Comparison of ENCODE assay signal across 14 cellular contexts in genomic region chr7:92808006-92808405, GRCh38. TPM values are rescaled to one million over a fixed set of nuclear protein-coding genes. Genes with fewer than 3 reads are reported as not detected.
DNase-seq lines count a peak whose midpoint lies in the region; ATAC-seq and TF ChIP-seq lines count a peak whose summit lies in the region.
"Had no signal": no experiment of that assay in that cellular context is flagged by ENCODE, and none has a peak within 500 bp of the region (broad histone marks: within the 10 kb centered on the region; RNA-seq: fewer than 3 reads in every experiment).

No MANE protein-coding gene starts in this region.

- H3K36me3 ChIP-seq in KMS-11 (ENCODE audit: insufficient read depth) (no peaks in the 10 kb centered on the region; the same call in 1 of the 2 replicates), gastrocnemius medialis (no peaks in the 10 kb centered on the region)
- H3K36me3 ChIP-seq: left lung, sigmoid colon had no signal

- H3K36me3 Mint-ChIP-seq in activated CD4-positive, alpha-beta memory T cell treated with anti-CD3 and anti-CD28 coated beads for 36 hours, result peaks cover 31% of the 10 kb centered on the region

- H3K4me1 Mint-ChIP-seq in activated CD4-positive, alpha-beta memory T cell treated with anti-CD3 and anti-CD28 coated beads for 36 hours (ENCODE audit: low read depth), result peaks cover 70% of the 10 kb centered on the region

- H3K4me3 Mint-ChIP-seq in activated CD4-positive, alpha-beta memory T cell treated with anti-CD3 and anti-CD28 coated beads for 36 hours, result no peak overlapping the region
- H3K4me3 Mint-ChIP-seq: naive thymus-derived CD8-positive, alpha-beta T cell; T-cell had no signal

- peaks cover 96% of the 10 kb centered on the region for H3K79me2 ChIP-seq in KMS-11 (ENCODE audit: insufficient read depth, low read depth)

- H3K9ac ChIP-seq in KMS-11, result peak overlapping the region; percentile 70; the same call in 1 of the 2 replicates

- in situ Hi-C loops in gastrocnemius medialis (cut with MboI; ENCODE audit: low sequenced_read_pairs in 4 of 4), result no loop called here

- H3K4me2 ChIP-seq in KMS-11, result peak overlapping the region; percentile 85

- intact Hi-C loops in activated CD4-positive, alpha-beta memory T cell treated with anti-CD3 and anti-CD28 coated beads for 36 hours (cut with micrococcal nuclease), result loop anchor here (1.0 kb wide), 2 partner anchors 11 to 96 kb away; no protein-coding TSS in a partner anchor
- intact Hi-C loops in posterior vena cava (cut with DNase I) (no loop called here), gastrocnemius medialis (cut with DNase I; ENCODE audit: low total_unique reads) (no loop called here)

- H3K27ac ChIP-seq in KMS-11 (peak overlapping the region; percentile 98), gastrocnemius medialis (no peak overlapping the region)
- H3K27ac ChIP-seq: left lung had no signal

- no peak for ATAC-seq in gastrocnemius medialis
- ATAC-seq: left lung; naive thymus-derived CD8-positive, alpha-beta T cell; T-cell had no signal

- H3K4me1 ChIP-seq in KMS-11 (ENCODE audit: low read depth, poor library complexity, severe bottlenecking) (peaks cover 100% of the 10 kb centered on the region), gastrocnemius medialis (peaks cover 0 to 11% of the 10 kb centered on the region in 2 donors)

- H3K4me3 ChIP-seq in KMS-11 (IDR thresholded peaks at IDR 0.05; ENCODE audit: insufficient read depth, low read depth, low read length), result no peak overlapping the region
- no peak overlapping the region for H3K4me3 ChIP-seq in foreskin fibroblast (ENCODE audit: low read depth in 1 of 2, low read length in 2 of 2)
- no peak overlapping the region for H3K4me3 ChIP-seq in gastrocnemius medialis
- H3K4me3 ChIP-seq: left lung, sigmoid colon had no signal

- no peaks in the 10 kb centered on the region for H4K20me1 ChIP-seq in KMS-11 (ENCODE audit: insufficient read depth)

- peak; percentile 58 for DNase-seq in EH (ENCODE audit: low read depth)
- peak; percentile 47 for DNase-seq in activated CD4-positive, alpha-beta memory T cell treated with anti-CD3 and anti-CD28 coated beads for 36 hours
- DNase-seq in foreskin fibroblast, result peak; percentile 64 to 82
- no peak for DNase-seq in posterior vena cava (ENCODE audit: low spot score)
- DNase-seq in SK-N-DZ (ENCODE audit: low spot score), result no peak
- no peak for DNase-seq in gastrocnemius medialis
- DNase-seq: activated CD4-positive, alpha-beta T cell treated with anti-CD3 and anti-CD28 coated beads, Interleukin-2, amount 50 U/mL, for 48 hours; amygdala; left lung; naive thymus-derived CD8-positive, alpha-beta T cell; NCI-H187; sigmoid colon; T-cell had no signal

- no peak for TF ChIP-seq POLR2A in gastrocnemius medialis (IDR thresholded peaks at IDR 0.05)

- H3K27ac Mint-ChIP-seq in activated CD4-positive, alpha-beta memory T cell treated with anti-CD3 and anti-CD28 coated beads for 36 hours, result peak overlapping the region; percentile 83
- H3K27ac Mint-ChIP-seq: T-cell had no signal

- POLR2A ChIA-PET in activated CD4-positive, alpha-beta memory T cell treated with anti-CD3 and anti-CD28 coated beads for 36 hours (lab: Charles Lee), result interaction anchor here (2.4 to 2.7 kb wide), 2 partner anchors 25 to 29 kb away, joined by 7 to 22 read pairs; partner anchors contain the start of gene CDK6

- no peak overlapping the region for H2AFZ ChIP-seq in KMS-11 (ENCODE audit: low read depth)

- H3K27me3 Mint-ChIP-seq in activated CD4-positive, alpha-beta memory T cell treated with anti-CD3 and anti-CD28 coated beads for 36 hours, result no peaks in the 10 kb centered on the region
- H3K27me3 Mint-ChIP-seq: naive thymus-derived CD8-positive, alpha-beta T cell; T-cell had no signal

- CTCF ChIA-PET in activated CD4-positive, alpha-beta memory T cell treated with anti-CD3 and anti-CD28 coated beads for 36 hours (lab: Charles Lee), result interaction anchor here (0.6 to 0.7 kb wide), 2 partner anchors 77 to 144 kb away, joined by 3 to 4 read pairs; no protein-coding TSS in a partner anchor

- H3K27me3 ChIP-seq in KMS-11 (ENCODE audit: insufficient read depth, low read depth), result no peaks in the 10 kb centered on the region
- no peaks in the 10 kb centered on the region for H3K27me3 ChIP-seq in gastrocnemius medialis
- H3K27me3 ChIP-seq: left lung, sigmoid colon had no signal

- H3K9me3 ChIP-seq in gastrocnemius medialis, result no peaks in the 10 kb centered on the region
- H3K9me3 ChIP-seq: left lung, sigmoid colon had no signal

- H3K9me3 Mint-ChIP-seq in activated CD4-positive, alpha-beta memory T cell treated with anti-CD3 and anti-CD28 coated beads for 36 hours, result no peaks in the 10 kb centered on the region
- H3K9me3 Mint-ChIP-seq: naive thymus-derived CD8-positive, alpha-beta T cell; T-cell had no signal

- no peak for TF ChIP-seq CTCF in KMS-11 (conservative IDR thresholded peaks at IDR 0.05; ENCODE audit: low read depth, low read length)
- no peak for TF ChIP-seq CTCF in foreskin fibroblast (IDR thresholded peaks at IDR 0.05; ENCODE audit: low read depth, low read length)
- no peak for TF ChIP-seq CTCF in gastrocnemius medialis (IDR thresholded peaks at IDR 0.05 in 4 of 5, conservative IDR thresholded peaks at IDR 0.05 in 1 of 5)

RNA-seq across cellular contexts. Expression of gene CDK6, which starts 28.4 kb away (rescaled TPM):
- 100 to 1,000 TPM; 131 to 132 TPM for total RNA-seq in activated CD4-positive, alpha-beta memory T cell treated with anti-CD3 and anti-CD28 coated beads for 36 hours
- total RNA-seq in posterior vena cava (10 to 100 TPM; 19.1 to 24.9 TPM), gastrocnemius medialis (1 to 10 TPM; 1.2 to 6.9 (median 2.6) TPM)
- polyA plus RNA-seq in SK-N-DZ (2014; cell fraction: cytosol; rRNA removed), result 106 and 115 TPM in 2 replicates
- polyA plus RNA-seq in SK-N-DZ (2014; cell fraction: nucleus; rRNA removed), result 61.6 and 71.8 TPM in 2 replicates

Comparison
In these comparisons a context has a peak if more than half of its experiments do, and no peak if none do; other contexts are left out.
1. DNase-seq: peak in EH (single experiment), activated CD4-positive, alpha-beta memory T cell treated with anti-CD3 and anti-CD28 coated beads for 36 hours (single experiment) and foreskin fibroblast (2 of 2); none in posterior vena cava (single experiment), SK-N-DZ (single experiment) and gastrocnemius medialis (0 of 2).
2. RNA of gene CDK6, which starts 28.4 kb away (total RNA-seq): 131 to 132 TPM in activated CD4-positive, alpha-beta memory T cell treated with anti-CD3 and anti-CD28 coated beads for 36 hours; 19.1 to 24.9 TPM in posterior vena cava and 1.2 to 6.9 TPM in gastrocnemius medialis; every median in the first group is over 4 times any median in the second.